Comparison of ENCODE assay signal across 11 cellular contexts in the genomic region with DNA sequence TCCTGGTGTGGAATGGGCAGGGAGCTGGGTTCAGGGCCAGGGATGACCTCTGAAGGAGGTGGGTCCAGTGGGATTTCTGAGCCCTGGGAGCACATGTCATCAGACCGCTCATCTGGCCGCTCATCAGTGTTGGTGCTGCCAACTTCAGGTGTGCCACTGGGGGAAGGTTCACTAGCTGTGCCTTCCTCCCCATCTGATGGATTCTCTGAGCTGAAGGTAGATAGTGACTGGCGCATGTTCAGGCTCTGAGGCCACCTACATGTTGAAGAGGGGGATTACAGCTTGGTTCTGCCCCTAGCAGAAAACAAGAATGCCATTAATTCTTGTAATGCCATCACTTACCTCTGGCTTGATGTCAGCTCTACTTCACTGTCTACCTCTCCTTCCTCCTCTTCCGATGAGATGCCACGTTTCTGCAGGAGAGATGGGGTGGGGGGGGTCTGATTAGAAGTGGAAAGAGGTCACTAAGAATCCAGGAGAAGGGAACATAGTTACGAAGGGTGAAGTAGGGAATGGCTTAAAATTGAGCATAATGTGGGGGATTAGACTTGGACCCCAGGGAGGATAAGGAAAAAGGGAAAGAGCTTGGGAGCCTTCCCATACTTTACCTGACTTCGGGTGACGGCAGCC. TPM values are rescaled to one million over a fixed set of nuclear protein-coding genes. Genes with fewer than 3 reads are reported as not detected.
DNase-seq lines count a peak whose midpoint lies in the region; ATAC-seq lines count a peak whose summit lies in the region.
"Had no signal": no experiment of that assay in that cellular context is flagged by ENCODE, and none has a peak within 500 bp of the region (broad histone marks: within the 10 kb centered on the region; RNA-seq: fewer than 3 reads in every experiment).

No MANE protein-coding gene starts in this region.

- no peak overlapping the region for H2BK120ac ChIP-seq in mesendoderm (ENCODE audit: low read depth, low read length)

- peak; percentile 25 for ATAC-seq in activated naive CD8-positive, alpha-beta T cell treated with anti-CD3 and anti-CD28 coated beads, Interleukin-2, amount 10 ng/mL, durations not matched to agents 7 days and 5 days (ENCODE audit: low read depth)

- no peak overlapping the region for H3K27ac ChIP-seq in CD8-positive, alpha-beta memory T cell (ENCODE audit: low read depth, low read length)
- no peak overlapping the region for H3K27ac ChIP-seq in mesendoderm (ENCODE audit: low read depth, low read length)
- H3K27ac ChIP-seq: prostate gland had no signal

- peaks cover under 1 to 84% (median 7%) of the 10 kb centered on the region in 3 donors for H3K36me3 Mint-ChIP-seq in CD8-positive, alpha-beta memory T cell
- peaks cover 27% of the 10 kb centered on the region for H3K36me3 Mint-ChIP-seq in activated naive CD8-positive, alpha-beta T cell treated with anti-CD3 and anti-CD28 coated beads, Interleukin-2, amount 10 ng/mL, durations not matched to agents 7 days and 5 days

- WGBS in mesendoderm (ENCODE audit: extremely low coverage, insufficient coverage, low lambda C conversion rate), result no CpG with 5 or more reads among the region's 8 CpGs

- no peaks in the 10 kb centered on the region for H3K79me2 ChIP-seq in mesendoderm (ENCODE audit: control insufficient read depth, insufficient read depth, low read length)

- H3K9me3 Mint-ChIP-seq in CD8-positive, alpha-beta memory T cell, result no peaks in the 10 kb centered on the region
- no peaks in the 10 kb centered on the region for H3K9me3 Mint-ChIP-seq in activated naive CD8-positive, alpha-beta T cell treated with anti-CD3 and anti-CD28 coated beads, Interleukin-2, amount 10 ng/mL, durations not matched to agents 7 days and 5 days

- H3K79me1 ChIP-seq in mesendoderm (ENCODE audit: low read length), result peaks cover 4% of the 10 kb centered on the region

- H2BK5ac ChIP-seq in mesendoderm (ENCODE audit: low read length), result no peak overlapping the region

- H3K4me1 Mint-ChIP-seq in CD8-positive, alpha-beta memory T cell, result peaks cover 5 to 24% (median 6%) of the 10 kb centered on the region in 3 donors
- H3K4me1 Mint-ChIP-seq in activated naive CD8-positive, alpha-beta T cell treated with anti-CD3 and anti-CD28 coated beads, Interleukin-2, amount 10 ng/mL, durations not matched to agents 7 days and 5 days, result peaks cover 4% of the 10 kb centered on the region

- no peak overlapping the region for H3K4me3 ChIP-seq in CD8-positive, alpha-beta memory T cell (ENCODE audit: low read length)
- no peak overlapping the region for H3K4me3 ChIP-seq in mesendoderm (ENCODE audit: low read length)
- H3K4me3 ChIP-seq: breast epithelium, prostate gland had no signal

- H3K56ac ChIP-seq in mesendoderm (ENCODE audit: low read length), result no peak overlapping the region

- CTCF ChIA-PET in CD8-positive, alpha-beta memory T cell (lab: Charles Lee), result interaction anchor here (0.9 to 1.9 kb wide), 9 partner anchors 8 to 161 kb away, joined by 3 to 7 read pairs (median 4); a partner anchor contains a TSS

- H3K18ac ChIP-seq in mesendoderm (ENCODE audit: low read length), result no peak overlapping the region

- peak overlapping the region in 6 of 8 donors; percentile 7 to 88 (median 58) for H3K27ac Mint-ChIP-seq in CD8-positive, alpha-beta memory T cell
- H3K27ac Mint-ChIP-seq in activated naive CD8-positive, alpha-beta T cell treated with anti-CD3 and anti-CD28 coated beads, Interleukin-2, amount 10 ng/mL, durations not matched to agents 7 days and 5 days, result peak overlapping the region; percentile 67

- H3K27me3 ChIP-seq in CD8-positive, alpha-beta memory T cell (ENCODE audit: insufficient read depth, low read length, poor library complexity, severe bottlenecking), result no peaks in the 10 kb centered on the region
- H3K27me3 ChIP-seq in mesendoderm (ENCODE audit: insufficient read depth, low read length, poor library complexity), result no peaks in the 10 kb centered on the region
- H3K27me3 ChIP-seq: breast epithelium had no signal

- no peak overlapping the region for H2AK5ac ChIP-seq in mesendoderm (ENCODE audit: low read length)

- DNase-seq in CD8-positive, alpha-beta memory T cell, result no peak
- DNase-seq in HT-29 (ENCODE audit: low spot score), result peak; percentile 31
- no peak for DNase-seq in activated naive CD8-positive, alpha-beta T cell treated with anti-CD3 and anti-CD28 coated beads, Interleukin-2, amount 10 ng/mL, durations not matched to agents 7 days and 5 days
- DNase-seq in mesendoderm, result peak; percentile 89
- no peak for DNase-seq in NCI-H2107 treated with DMSO at 0.1 percent for 48 hours (lab: John Stamatoyannopoulos, UW; ENCODE audit: unreplicated experiment)
- DNase-seq in epidermal melanocyte (ENCODE audit: insufficient read length, low spot score), result no peak
- no peak for DNase-seq in NCI-H187 treated with DMSO at 0.1 percent for 48 hours (lab: John Stamatoyannopoulos, UW)
- no peak for DNase-seq in NCI-H510A treated with DMSO at 0.1 percent for 48 hours (lab: John Stamatoyannopoulos, UW)
- DNase-seq: NCI-H524 treated with DMSO at 0.1 percent for 48 hours had no signal

- H3K4me3 Mint-ChIP-seq in CD8-positive, alpha-beta memory T cell, result peak overlapping the region in 2 of 7 donors; percentile 2 to 51
- H3K4me3 Mint-ChIP-seq in activated naive CD8-positive, alpha-beta T cell treated with anti-CD3 and anti-CD28 coated beads, Interleukin-2, amount 10 ng/mL, durations not matched to agents 7 days and 5 days, result no peak overlapping the region

- H3K4ac ChIP-seq in mesendoderm (ENCODE audit: low read depth, low read length), result no peak overlapping the region

- H3K9ac ChIP-seq in mesendoderm (ENCODE audit: low read length), result no peak overlapping the region

- no peak overlapping the region for H3K23ac ChIP-seq in mesendoderm (ENCODE audit: low read length)

- no peak overlapping the region for H4K5ac ChIP-seq in mesendoderm (ENCODE audit: low read length)

- H3K9me3 ChIP-seq in CD8-positive, alpha-beta memory T cell (ENCODE audit: low read length), result no peaks in the 10 kb centered on the region
- H3K9me3 ChIP-seq: breast epithelium, prostate gland had no signal

- H4K8ac ChIP-seq in mesendoderm (ENCODE audit: low read depth, low read length), result no peak overlapping the region

- H3K4me2 ChIP-seq in mesendoderm (ENCODE audit: low read length), result no peak overlapping the region

- H2BK15ac ChIP-seq in mesendoderm (replicated peaks; ENCODE audit: low read depth), result no peak overlapping the region

- no peaks in the 10 kb centered on the region for H3K27me3 Mint-ChIP-seq in CD8-positive, alpha-beta memory T cell
- H3K27me3 Mint-ChIP-seq in activated naive CD8-positive, alpha-beta T cell treated with anti-CD3 and anti-CD28 coated beads, Interleukin-2, amount 10 ng/mL, durations not matched to agents 7 days and 5 days, result no peaks in the 10 kb centered on the region

- POLR2A ChIA-PET in CD8-positive, alpha-beta memory T cell (lab: Charles Lee), result interaction anchor here (1.1 to 1.4 kb wide), 2 partner anchors 12 to 26 kb away, joined by 4 to 6 read pairs; no protein-coding TSS in a partner anchor
- POLR2A ChIA-PET in activated naive CD8-positive, alpha-beta T cell treated with anti-CD3 and anti-CD28 coated beads, Interleukin-2, amount 10 ng/mL, durations not matched to agents 7 days and 5 days (lab: Charles Lee), result interaction anchor here (0.5 to 1.9 kb wide), 6 partner anchors 9 to 130 kb away, joined by 3 to 8 read pairs (median 5); a partner anchor contains a TSS

- H3K4me1 ChIP-seq in CD8-positive, alpha-beta memory T cell (ENCODE audit: insufficient read depth, low read length), result no peaks in the 10 kb centered on the region
- no peaks in the 10 kb centered on the region for H3K4me1 ChIP-seq in mesendoderm (ENCODE audit: control insufficient read depth, low read depth, low read length)
- H3K4me1 ChIP-seq: breast epithelium, prostate gland had no signal

- peaks cover 50% of the 10 kb centered on the region for H3K36me3 ChIP-seq in CD8-positive, alpha-beta memory T cell (ENCODE audit: insufficient read depth, low read length)
- peaks cover 14% of the 10 kb centered on the region for H3K36me3 ChIP-seq in mesendoderm (ENCODE audit: control insufficient read depth, insufficient read depth, low read length)
- H3K36me3 ChIP-seq: breast epithelium had no signal

RNA-seq across cellular contexts. Expression of a gene that starts 17.2 kb away (rescaled TPM):
- total RNA-seq in CD8-positive, alpha-beta memory T cell, result 10 to 100 TPM; 11.9 TPM
- 6.9 TPM for polyA plus RNA-seq in CD8-positive, alpha-beta memory T cell
- total RNA-seq in HT-29 (2014; rRNA removed; shearing (Covaris generic)), result 0.84 and 3.2 TPM in 2 replicates
- 10 to 100 TPM; 24.6 to 30.0 TPM for total RNA-seq in activated naive CD8-positive, alpha-beta T cell treated with anti-CD3 and anti-CD28 coated beads, Interleukin-2, amount 10 ng/mL, durations not matched to agents 7 days and 5 days
- polyA plus RNA-seq in mesendoderm (2013, experiment 1 of 2), result 2.0 TPM
- polyA plus RNA-seq in mesendoderm (2013, experiment 2 of 2), result 1.8 TPM

RNA-seq across cellular contexts. Expression of a gene that starts 19.0 kb away (rescaled TPM):
- 10 to 100 TPM; 62.1 to 65.1 TPM for total RNA-seq in CD8-positive, alpha-beta memory T cell
- 26.3 TPM for polyA plus RNA-seq in CD8-positive, alpha-beta memory T cell
- 68.9 and 89.2 TPM in 2 replicates for total RNA-seq in HT-29 (2014; rRNA removed; shearing (Covaris generic))
- total RNA-seq in activated naive CD8-positive, alpha-beta T cell treated with anti-CD3 and anti-CD28 coated beads, Interleukin-2, amount 10 ng/mL, durations not matched to agents 7 days and 5 days, result 10 to 100 TPM; 32.3 to 34.9 TPM
- 37.4 TPM for polyA plus RNA-seq in mesendoderm (2013, experiment 1 of 2)
- polyA plus RNA-seq in mesendoderm (2013, experiment 2 of 2), result 37.2 TPM

RNA-seq across cellular contexts. Expression of a gene that starts 25.2 kb away (rescaled TPM):
- not detected for total RNA-seq in CD8-positive, alpha-beta memory T cell
- not detected for polyA plus RNA-seq in CD8-positive, alpha-beta memory T cell
- total RNA-seq in HT-29 (2014; rRNA removed; shearing (Covaris generic)), result not detected in 2 replicates
- not detected for total RNA-seq in activated naive CD8-positive, alpha-beta T cell treated with anti-CD3 and anti-CD28 coated beads, Interleukin-2, amount 10 ng/mL, durations not matched to agents 7 days and 5 days
- polyA plus RNA-seq in mesendoderm (2013, experiment 1 of 2), result 0.25 TPM
- 0.59 TPM for polyA plus RNA-seq in mesendoderm (2013, experiment 2 of 2)
- total RNA-seq: prostate gland had no signal

RNA-seq across cellular contexts. Expression of a gene that starts 30.2 kb away (rescaled TPM):
- 1,000 to 10,000 TPM in 1 of 2 experiments, 100 to 1,000 TPM in 1; 995 to 1,025 TPM for total RNA-seq in CD8-positive, alpha-beta memory T cell
- 104 TPM for polyA plus RNA-seq in CD8-positive, alpha-beta memory T cell
- total RNA-seq in HT-29 (2014; rRNA removed; shearing (Covaris generic)), result 127 and 135 TPM in 2 replicates
- 100 to 1,000 TPM; 824 to 837 TPM for total RNA-seq in activated naive CD8-positive, alpha-beta T cell treated with anti-CD3 and anti-CD28 coated beads, Interleukin-2, amount 10 ng/mL, durations not matched to agents 7 days and 5 days
- 605 TPM for polyA plus RNA-seq in mesendoderm (2013, experiment 1 of 2)
- 607 TPM for polyA plus RNA-seq in mesendoderm (2013, experiment 2 of 2)

RNA-seq across cellular contexts. Expression of a gene that starts 40.5 kb away (rescaled TPM):
- total RNA-seq in CD8-positive, alpha-beta memory T cell, result 100 to 1,000 TPM; 234 to 236 TPM
- 602 TPM for polyA plus RNA-seq in CD8-positive, alpha-beta memory T cell
- 122 and 134 TPM in 2 replicates for total RNA-seq in HT-29 (2014; rRNA removed; shearing (Covaris generic))
- 100 to 1,000 TPM; 218 to 231 TPM for total RNA-seq in activated naive CD8-positive, alpha-beta T cell treated with anti-CD3 and anti-CD28 coated beads, Interleukin-2, amount 10 ng/mL, durations not matched to agents 7 days and 5 days
- polyA plus RNA-seq in mesendoderm (2013, experiment 1 of 2), result 289 TPM
- 292 TPM for polyA plus RNA-seq in mesendoderm (2013, experiment 2 of 2)

Comparison
In these comparisons a context has a peak if more than half of its experiments do, and no peak if none do; other contexts are left out.
1. DNase-seq: peak in HT-29 (single experiment) and mesendoderm (single experiment); none in CD8-positive, alpha-beta memory T cell (0 of 5), activated naive CD8-positive, alpha-beta T cell treated with anti-CD3 and anti-CD28 coated beads, Interleukin-2, amount 10 ng/mL, durations not matched to agents 7 days and 5 days (single experiment), NCI-H2107 treated with DMSO at 0.1 percent for 48 hours (single experiment), epidermal melanocyte (single experiment), NCI-H187 treated with DMSO at 0.1 percent for 48 hours (single experiment) and NCI-H510A treated with DMSO at 0.1 percent for 48 hours (single experiment).